8 cellular contexts compared by ENCODE assay signal in genomic region chr14:53218161-53218560, GRCh38.
A peak's percentile ranks its signal among the peaks of the same experiment; 100 is the strongest.
DNase-seq lines count a peak whose midpoint lies in the region; ATAC-seq and TF ChIP-seq lines count a peak whose summit lies in the region.

No MANE protein-coding gene starts in this region.

- H3K4me3 ChIP-seq in CD4-positive, alpha-beta memory T cell (ENCODE audit: low read length in 2 of 2): peak overlapping the region; percentile 32 to 58
- H3K4me3 ChIP-seq in Loucy (ENCODE audit: low read length, poor library complexity, severe bottlenecking): peak overlapping the region; percentile 78

- H3K36me3 Mint-ChIP-seq in CD4-positive, alpha-beta memory T cell: no peaks in the 10 kb centered on the region
- H3K36me3 Mint-ChIP-seq in effector memory CD8-positive, alpha-beta T cell (ENCODE audit: insufficient read depth): peaks cover 3% of the 10 kb centered on the region
- no peaks in the 10 kb centered on the region for H3K36me3 Mint-ChIP-seq in osteocyte (ENCODE audit: unreplicated experiment)

- peaks cover 4% of the 10 kb centered on the region for H3K4me1 ChIP-seq in CD4-positive, alpha-beta memory T cell (ENCODE audit: insufficient read depth, low read length)
- peaks cover 21% of the 10 kb centered on the region for H3K4me1 ChIP-seq in Loucy (ENCODE audit: insufficient read depth, low read length, poor library complexity, severe bottlenecking)

- no peaks in the 10 kb centered on the region for H4K20me1 ChIP-seq in Loucy (ENCODE audit: insufficient read depth, low read length, poor library complexity, severe bottlenecking)

- intact Hi-C loops in CD4-positive, alpha-beta memory T cell (cut with micrococcal nuclease): loop anchor here (5.0 kb wide), 1 partner anchor 111 kb away; no protein-coding TSS in a partner anchor
- intact Hi-C loops in posterior cingulate gyrus (cut with DNase I): no loop called here

- no peaks in the 10 kb centered on the region for H3K9me3 ChIP-seq in CD4-positive, alpha-beta memory T cell (ENCODE audit: control insufficient read depth in 1 of 2, low read length in 2 of 2)
- H3K9me3 ChIP-seq in Loucy (ENCODE audit: insufficient read depth, low read depth, low read length): no peaks in the 10 kb centered on the region

- H3K27ac ChIP-seq in CD4-positive, alpha-beta memory T cell (ENCODE audit: low read depth, low read length): peak overlapping the region; percentile 40

- DNase-seq in CD4-positive, alpha-beta memory T cell: no peak
- DNase-seq in effector memory CD8-positive, alpha-beta T cell: no peak
- no peak for DNase-seq in osteocyte (ENCODE audit: extremely low spot score, unreplicated experiment)
- DNase-seq in posterior cingulate gyrus: no peak
- DNase-seq in NCI-H1694 treated with DMSO at 0.1 percent for 48 hours (lab: John Stamatoyannopoulos, UW): no peak

- no peaks in the 10 kb centered on the region for H3K27me3 Mint-ChIP-seq in CD4-positive, alpha-beta memory T cell
- H3K27me3 Mint-ChIP-seq in effector memory CD8-positive, alpha-beta T cell: no peaks in the 10 kb centered on the region
- peaks cover 23% of the 10 kb centered on the region for H3K27me3 Mint-ChIP-seq in osteocyte (ENCODE audit: unreplicated experiment)

- H3K79me2 ChIP-seq in Loucy (ENCODE audit: insufficient read depth, low read length): no peaks in the 10 kb centered on the region

- CTCF ChIA-PET in CD4-positive, alpha-beta memory T cell (lab: Charles Lee; ENCODE audit: partially characterized antibody): interaction anchor here (0.8 to 2.5 kb wide), 11 partner anchors 13 to 110 kb away, joined by 3 to 11 read pairs (median 5); partner anchors contain the start of gene DDHD1

- no peaks in the 10 kb centered on the region for H3K36me3 ChIP-seq in CD4-positive, alpha-beta memory T cell (ENCODE audit: insufficient read depth, low read length)
- H3K36me3 ChIP-seq in Loucy (ENCODE audit: insufficient read depth, low read length): no peaks in the 10 kb centered on the region

- POLR2A ChIA-PET in CD4-positive, alpha-beta memory T cell (lab: Charles Lee; ENCODE audit: partially characterized antibody): interaction anchor here (1.4 to 3.4 kb wide), 2 partner anchors 66 to 109 kb away, joined by 4 to 24 read pairs; partner anchors contain the start of gene DDHD1

- no peaks in the 10 kb centered on the region for H3F3A ChIP-seq in Loucy (ENCODE audit: low read depth)

- H3K4me2 ChIP-seq in Loucy (ENCODE audit: low read depth, low read length, poor library complexity, severe bottlenecking): peak overlapping the region; percentile 76

- H3K9ac ChIP-seq in Loucy (ENCODE audit: low read depth, low read length, poor library complexity, severe bottlenecking): peak overlapping the region; percentile 72

- H3K27me3 ChIP-seq in CD4-positive, alpha-beta memory T cell (ENCODE audit: insufficient read depth, low read length): no peaks in the 10 kb centered on the region
- no peaks in the 10 kb centered on the region for H3K27me3 ChIP-seq in Loucy (ENCODE audit: insufficient read depth, low read length, poor library complexity, severe bottlenecking)

- peak overlapping the region; percentile 85 to 93 (median 88) for H3K4me3 Mint-ChIP-seq in CD4-positive, alpha-beta memory T cell
- H3K4me3 Mint-ChIP-seq in effector memory CD8-positive, alpha-beta T cell: peak overlapping the region; percentile 84
- peak overlapping the region; percentile 77 for H3K4me3 Mint-ChIP-seq in osteocyte (ENCODE audit: unreplicated experiment)

- H3K9me3 Mint-ChIP-seq in CD4-positive, alpha-beta memory T cell: no peaks in the 10 kb centered on the region
- H3K9me3 Mint-ChIP-seq in effector memory CD8-positive, alpha-beta T cell: no peaks in the 10 kb centered on the region
- H3K9me3 Mint-ChIP-seq in osteocyte (ENCODE audit: unreplicated experiment): no peaks in the 10 kb centered on the region

- H3K9me2 ChIP-seq in Loucy (replicated peaks; ENCODE audit: low read depth, low read length): no peaks in the 10 kb centered on the region

- TF ChIP-seq CTCF in Loucy (conservative IDR thresholded peaks at IDR 0.05; ENCODE audit: low read length) (no peak), osteocyte (IDR thresholded peaks at IDR 0.05) (no peak)

- H3K27ac Mint-ChIP-seq in CD4-positive, alpha-beta memory T cell: peak overlapping the region in 4 of 7 donors; percentile 14 to 83 (median 74)
- peak overlapping the region; percentile 51 to 81 for H3K27ac Mint-ChIP-seq in effector memory CD8-positive, alpha-beta T cell
- no peak overlapping the region for H3K27ac Mint-ChIP-seq in osteocyte (ENCODE audit: unreplicated experiment)

- peak overlapping the region; percentile 98 for H2AFZ ChIP-seq in Loucy (ENCODE audit: low read length)

- no peak for ATAC-seq in effector memory CD8-positive, alpha-beta T cell (replicated peaks)
- ATAC-seq in HG02623 (IDR thresholded peaks at IDR 0.05; ENCODE audit: unreplicated experiment): no peak
- ATAC-seq in GM18858 (IDR thresholded peaks at IDR 0.05; ENCODE audit: unreplicated experiment): no peak

- H3K4me1 Mint-ChIP-seq in CD4-positive, alpha-beta memory T cell: peaks cover 5 to 13% (median 9%) of the 10 kb centered on the region in 4 donors
- peaks cover 5 to 9% of the 10 kb centered on the region in 2 donors for H3K4me1 Mint-ChIP-seq in effector memory CD8-positive, alpha-beta T cell (ENCODE audit: low read depth in 2 of 2)
- peaks cover 4% of the 10 kb centered on the region for H3K4me1 Mint-ChIP-seq in osteocyte (ENCODE audit: unreplicated experiment)
